ENCODE assay signal across 8 cellular contexts in genomic region chr2:58428286-58428552, GRCh38.
DNase-seq lines count a peak whose midpoint lies in the region; ATAC-seq and TF ChIP-seq lines count a peak whose summit lies in the region.

No MANE protein-coding gene starts in this region.

- TF ChIP-seq CTCF in brain microvascular endothelial cell (IDR thresholded peaks at IDR 0.05; ENCODE audit: low read depth, low read length, missing control alignments), result no peak

- H3K27me3 ChIP-seq in brain microvascular endothelial cell (replicated peaks) (no peaks in the 10 kb centered on the region), mucosa of stomach (ENCODE audit: control insufficient read depth, insufficient read depth, low read length) (peaks cover 10% of the 10 kb centered on the region)

- peak overlapping the region; percentile 37 for H3K9ac ChIP-seq in mucosa of stomach (ENCODE audit: low read length)

- H3K9me3 ChIP-seq in mucosa of stomach (ENCODE audit: control insufficient read depth, low read length), result no peaks in the 10 kb centered on the region

- peaks cover 9% of the 10 kb centered on the region for H3K4me1 ChIP-seq in mucosa of stomach (ENCODE audit: control insufficient read depth, insufficient read depth, low read length)

- H3K36me3 ChIP-seq in brain microvascular endothelial cell (replicated peaks), result no peaks in the 10 kb centered on the region
- H3K36me3 ChIP-seq in mucosa of stomach (ENCODE audit: control insufficient read depth, insufficient read depth, low read length), result no peaks in the 10 kb centered on the region

- peak; percentile 22 for DNase-seq in AG08396 (ENCODE audit: low spot score)
- peak; percentile 33 for DNase-seq in NCI-H2081 treated with DMSO at 0.1 percent for 48 hours (lab: John Stamatoyannopoulos, UW)
- DNase-seq in brain microvascular endothelial cell, result no peak
- no peak for DNase-seq in GOT3 (lab: John Stamatoyannopoulos, UW)
- DNase-seq in NCI-H187 treated with DMSO at 0.1 percent for 48 hours (lab: John Stamatoyannopoulos, UW), result no peak

- in situ Hi-C loops in brain microvascular endothelial cell (cut with HindIII; ENCODE audit: low pct_ligation_motif_present, low sequenced_read_pairs), result no loop called here

- ATAC-seq in GM19035 (IDR thresholded peaks at IDR 0.05; ENCODE audit: unreplicated experiment) (peak; percentile 56), esophagus mucosa (no peak)

- H3K4me3 ChIP-seq in brain microvascular endothelial cell (ENCODE audit: low read depth, low read length) (peak overlapping the region; percentile 62), mucosa of stomach (ENCODE audit: low read length) (no peak overlapping the region)

- H3K27ac ChIP-seq in brain microvascular endothelial cell, result no peak overlapping the region

Comparison
In these comparisons a context has a peak if more than half of its experiments do, and no peak if none do; other contexts are left out.
1. DNase-seq: peak in AG08396 (single experiment) and NCI-H2081 treated with DMSO at 0.1 percent for 48 hours (single experiment); none in brain microvascular endothelial cell (single experiment), GOT3 (single experiment) and NCI-H187 treated with DMSO at 0.1 percent for 48 hours (single experiment).